ENCODE assay signal across 9 cellular contexts in the genomic region with DNA sequence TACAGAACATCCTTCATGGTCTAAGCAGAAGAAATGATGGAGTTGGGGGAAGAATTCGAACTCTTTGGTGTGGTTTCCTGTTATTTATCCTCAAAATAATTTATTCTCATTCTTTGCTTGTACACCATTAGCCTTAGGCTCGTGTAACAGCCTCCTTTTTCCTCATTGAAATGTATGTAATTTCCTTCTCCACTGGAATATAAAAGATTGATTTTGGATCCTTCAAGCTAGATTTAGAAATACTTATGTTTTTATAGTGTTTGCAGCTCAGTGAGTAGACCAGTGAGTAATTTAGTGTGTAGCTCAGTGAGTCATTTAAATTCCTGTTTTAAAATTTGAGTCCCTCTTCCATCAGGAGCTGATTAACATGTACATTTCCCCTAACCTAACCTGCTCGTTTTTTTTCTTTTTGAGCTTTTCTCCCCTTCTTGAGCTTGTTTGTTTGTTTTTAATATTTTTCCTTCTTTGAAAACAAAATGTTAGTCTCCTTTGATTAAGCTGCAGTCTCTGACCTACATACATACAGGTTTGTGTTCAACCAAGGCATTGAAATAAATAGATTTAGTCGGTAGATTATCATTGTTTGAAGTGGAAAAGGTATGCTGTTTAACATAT. TPM values are rescaled to one million over a fixed set of nuclear protein-coding genes. Genes with fewer than 3 reads are reported as not detected.
DNase-seq lines count a peak whose midpoint lies in the region; ATAC-seq and TF ChIP-seq lines count a peak whose summit lies in the region.
"Had no signal": no experiment of that assay in that cellular context is flagged by ENCODE, and none has a peak within 500 bp of the region (broad histone marks: within the 10 kb centered on the region; RNA-seq: fewer than 3 reads in every experiment).

No MANE protein-coding gene starts in this region.

- no peak overlapping the region for H3K4me3 Mint-ChIP-seq in neural progenitor cell

- intact Hi-C loops in Panc1 (cut with micrococcal nuclease; ENCODE audit: unreplicated experiment), result no loop called here

- H3K27me3 Mint-ChIP-seq in neural progenitor cell (ENCODE audit: insufficient read depth, low read depth), result no peaks in the 10 kb centered on the region

- H3K4me3 ChIP-seq in Panc1 (ENCODE audit: low read depth in 2 of 2, low read length in 2 of 2), result peak overlapping the region; percentile 0 to 13; a peak in 2 of 4 replicates
- no peak overlapping the region for H3K4me3 ChIP-seq in neural progenitor cell

- H3K9me3 ChIP-seq in Panc1 (ENCODE audit: control insufficient read depth, insufficient read depth, low read depth, low read length) (no peaks in the 10 kb centered on the region), neural progenitor cell (ENCODE audit: low read depth) (no peaks in the 10 kb centered on the region)

- no peaks in the 10 kb centered on the region for H3K9me3 Mint-ChIP-seq in neural progenitor cell

- CTCF ChIA-PET in Panc1 (lab: Charles Lee), result interaction anchor here (0.7 to 1.5 kb wide), 3 partner anchors 23 to 107 kb away, joined by 3 to 4 read pairs (median 3); no protein-coding TSS in a partner anchor

- H3K36me3 ChIP-seq in Panc1 (ENCODE audit: control insufficient read depth, insufficient read depth, low read length) (no peaks in the 10 kb centered on the region; the same call in 1 of the 2 replicates), neural progenitor cell (no peaks in the 10 kb centered on the region)

- DNase-seq in EH (ENCODE audit: low read depth) (peak; percentile 82), Panc1 (ENCODE audit: low read depth, low spot score) (peak; percentile 56), dermis blood vessel endothelial cell (peak; percentile 54), neural progenitor cell (ENCODE audit: low spot score) (no peak)
- DNase-seq in stimulated activated CD8-positive, alpha-beta memory T cell treated with anti-CD3 and anti-CD28 coated beads, Interleukin-4, amount 100 ng/mL, for 48 hours, result no peak
- DNase-seq: T1000 had no signal

- no peak overlapping the region for H3K9ac ChIP-seq in neural progenitor cell

- TF ChIP-seq CTCF in Panc1 (IDR thresholded peaks at IDR 0.05), result no peak
- TF ChIP-seq CTCF in neural progenitor cell (IDR thresholded peaks at IDR 0.05), result no peak

- POLR2A ChIA-PET in Panc1 (lab: Charles Lee), result interaction anchor here (0.5 kb wide), 1 partner anchor 15 kb away, joined by 3 read pairs; no protein-coding TSS in a partner anchor

- H3K4me1 ChIP-seq in Panc1 (ENCODE audit: control insufficient read depth, insufficient read depth, low read length), result peaks cover 86% of the 10 kb centered on the region
- H3K4me1 ChIP-seq in neural progenitor cell, result peaks cover 24% of the 10 kb centered on the region

- H2AFZ ChIP-seq in neural progenitor cell (replicated peaks), result no peak overlapping the region

- H3K4me2 ChIP-seq in neural progenitor cell, result peak overlapping the region; percentile 23

- peaks cover 95% of the 10 kb centered on the region for H3K79me2 ChIP-seq in neural progenitor cell (ENCODE audit: low read depth)

- H3K27me3 ChIP-seq in Panc1 (ENCODE audit: control insufficient read depth, insufficient read depth, low read length) (no peaks in the 10 kb centered on the region), neural progenitor cell (peaks cover 45% of the 10 kb centered on the region)

- H3K27ac Mint-ChIP-seq in neural progenitor cell, result no peak overlapping the region

- peaks cover 54% of the 10 kb centered on the region for H3K4me1 Mint-ChIP-seq in neural progenitor cell

- peaks cover 93% of the 10 kb centered on the region for H4K20me1 ChIP-seq in neural progenitor cell (ENCODE audit: low read depth)

- ATAC-seq in Panc1, result peak; percentile 61
- no peak for ATAC-seq in HG02852 (IDR thresholded peaks at IDR 0.05; ENCODE audit: unreplicated experiment)
- ATAC-seq in GM19035 (IDR thresholded peaks at IDR 0.05; ENCODE audit: unreplicated experiment), result no peak
- no peak for ATAC-seq in GM19397 (IDR thresholded peaks at IDR 0.05; ENCODE audit: unreplicated experiment)

- H3F3A ChIP-seq in neural progenitor cell (ENCODE audit: low read depth), result peaks cover 9% of the 10 kb centered on the region

- no TSS peak for BruUV-seq in Panc1 (replicated peaks; lab: Mats Ljungman, UMichigan)

- in situ Hi-C loops in Panc1 (cut with HindIII; ENCODE audit: low pct_unique_long_range_greater_than_20kb, low sequenced_read_pairs), result no loop called here

- peak overlapping the region; percentile 96 for H3K27ac ChIP-seq in Panc1 (ENCODE audit: low read length)
- no peak overlapping the region for H3K27ac ChIP-seq in neural progenitor cell

- H3K36me3 Mint-ChIP-seq in neural progenitor cell, result peaks cover 2% of the 10 kb centered on the region

RNA-seq across cellular contexts. Expression of a gene that starts 5.6 kb away (rescaled TPM):
- total RNA-seq in Panc1 (2021; ENCODE audit: unreplicated experiment) (51.4 TPM), dermis blood vessel endothelial cell (39.7 and 47.6 TPM in 2 replicates), neural progenitor cell (ENCODE audit: low replicate concordance) (48.8 and 64.2 TPM in 2 replicates)
- 28.8 TPM for polyA plus RNA-seq in Panc1 (2012; ENCODE audit: insufficient read length)

Comparison
In these comparisons a context has a peak if more than half of its experiments do, and no peak if none do; other contexts are left out.
1. DNase-seq: peak in EH (single experiment), Panc1 (single experiment) and dermis blood vessel endothelial cell (single experiment); none in neural progenitor cell (single experiment) and stimulated activated CD8-positive, alpha-beta memory T cell treated with anti-CD3 and anti-CD28 coated beads, Interleukin-4, amount 100 ng/mL, for 48 hours (single experiment).